8 cellular contexts compared by ENCODE assay signal in the genomic region with DNA sequence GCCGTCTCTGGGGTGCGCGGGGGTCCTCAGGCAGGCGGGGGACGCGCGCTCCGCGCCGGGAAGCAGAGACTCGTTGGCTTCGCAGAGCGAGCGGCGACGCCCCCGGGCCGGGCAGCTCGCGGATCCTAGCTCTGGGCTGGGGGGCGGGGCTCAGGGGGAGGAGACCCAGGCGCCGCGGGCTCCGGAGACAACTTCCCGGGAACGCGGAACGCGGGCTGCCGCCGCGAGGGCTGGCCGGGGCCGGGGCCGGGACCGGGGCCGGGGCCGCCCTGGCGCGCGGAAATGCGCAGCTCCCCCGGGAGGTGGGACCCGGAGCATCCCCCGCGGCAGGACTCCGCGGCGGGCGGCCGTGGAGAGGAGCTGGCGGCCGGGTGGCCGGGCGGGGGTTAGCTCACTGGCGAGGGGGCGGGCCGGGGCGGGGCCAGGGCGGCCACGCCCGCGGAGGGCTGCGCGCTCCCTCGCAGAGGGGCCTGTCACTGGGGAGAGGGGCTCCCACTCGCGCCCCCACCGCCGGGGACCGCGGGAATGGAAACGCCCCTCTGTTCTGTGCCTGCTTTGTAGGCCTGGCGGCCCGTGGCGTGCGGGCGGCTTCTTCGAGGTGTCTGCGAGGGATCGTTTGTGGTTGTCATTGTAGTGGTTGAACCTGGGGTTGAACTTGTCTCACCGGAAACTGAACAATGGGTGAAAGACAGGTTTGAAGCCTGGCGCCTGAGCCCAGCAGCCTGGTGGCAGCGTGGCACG.
DNase-seq lines count a peak whose midpoint lies in the region.

Gene GAS7 (minus strand): TSS at position 98 of the 741 bp plus-strand sequence.

- H3K27ac ChIP-seq in iPS DF 6.9 (ENCODE audit: low read length), result no peak within 1 kb of the TSS

- peaks cover 6% of the 10 kb centered on the region; the same call in 1 of the 2 replicates for H3K27me3 ChIP-seq in iPS DF 6.9 (ENCODE audit: control insufficient read depth, insufficient read depth, low read length)

- H3K4me1 ChIP-seq in iPS DF 6.9 (ENCODE audit: control insufficient read depth, insufficient read depth, low read length), result no peaks in the 10 kb centered on the region

- peak; percentile 6 for DNase-seq in activated naive CD4-positive, alpha-beta T cell treated with Interleukin-2 at 50 U/mL for 16 hours
- DNase-seq in activated naive CD4-positive, alpha-beta T cell treated with anti-CD3 and anti-CD28 coated beads, Interleukin-2, amount 50 U/mL, for 16 hours, result no peak
- DNase-seq in MV-4-11 (lab: John Stamatoyannopoulos, UW) (peak; percentile 25), amniotic stem cell (lab: John Stamatoyannopoulos, UW) (peak; percentile 18), iPS DF 6.9 (ENCODE audit: low read depth, low spot score) (no peak), skeletal muscle cell (ENCODE audit: low read depth) (no peak), HPDE6-E6E7 (ENCODE audit: extremely low spot score) (no peak), NCI-H2081 (lab: John Stamatoyannopoulos, UW) (no peak)

- H3K9me3 ChIP-seq in iPS DF 6.9 (ENCODE audit: control insufficient read depth, insufficient read depth, low read length), result no peaks in the 10 kb centered on the region

- H3K4me3 ChIP-seq in iPS DF 6.9 (ENCODE audit: low read length) (peak within 1 kb of the TSS; percentile 47; the same call in 1 of the 2 replicates), skeletal muscle cell (ENCODE audit: low read depth, low read length) (peak within 1 kb of the TSS; percentile 38)

- no CpG with 5 or more reads among the region's 86 CpGs for WGBS in iPS DF 6.9 (ENCODE audit: insufficient coverage, insufficient read length)

- no peaks in the 10 kb centered on the region for H3K36me3 ChIP-seq in iPS DF 6.9 (ENCODE audit: control insufficient read depth, insufficient read depth, low read length)

Comparison
In these comparisons a context has a peak if more than half of its experiments do, and no peak if none do; other contexts are left out.
1. DNase-seq: peak in activated naive CD4-positive, alpha-beta T cell treated with Interleukin-2 at 50 U/mL for 16 hours (single experiment), MV-4-11 (single experiment) and amniotic stem cell (single experiment); none in activated naive CD4-positive, alpha-beta T cell treated with anti-CD3 and anti-CD28 coated beads, Interleukin-2, amount 50 U/mL, for 16 hours (single experiment), iPS DF 6.9 (single experiment), skeletal muscle cell (single experiment), HPDE6-E6E7 (single experiment) and NCI-H2081 (0 of 2).